ENCODE assay signal across 1 cellular context in the genomic region with DNA sequence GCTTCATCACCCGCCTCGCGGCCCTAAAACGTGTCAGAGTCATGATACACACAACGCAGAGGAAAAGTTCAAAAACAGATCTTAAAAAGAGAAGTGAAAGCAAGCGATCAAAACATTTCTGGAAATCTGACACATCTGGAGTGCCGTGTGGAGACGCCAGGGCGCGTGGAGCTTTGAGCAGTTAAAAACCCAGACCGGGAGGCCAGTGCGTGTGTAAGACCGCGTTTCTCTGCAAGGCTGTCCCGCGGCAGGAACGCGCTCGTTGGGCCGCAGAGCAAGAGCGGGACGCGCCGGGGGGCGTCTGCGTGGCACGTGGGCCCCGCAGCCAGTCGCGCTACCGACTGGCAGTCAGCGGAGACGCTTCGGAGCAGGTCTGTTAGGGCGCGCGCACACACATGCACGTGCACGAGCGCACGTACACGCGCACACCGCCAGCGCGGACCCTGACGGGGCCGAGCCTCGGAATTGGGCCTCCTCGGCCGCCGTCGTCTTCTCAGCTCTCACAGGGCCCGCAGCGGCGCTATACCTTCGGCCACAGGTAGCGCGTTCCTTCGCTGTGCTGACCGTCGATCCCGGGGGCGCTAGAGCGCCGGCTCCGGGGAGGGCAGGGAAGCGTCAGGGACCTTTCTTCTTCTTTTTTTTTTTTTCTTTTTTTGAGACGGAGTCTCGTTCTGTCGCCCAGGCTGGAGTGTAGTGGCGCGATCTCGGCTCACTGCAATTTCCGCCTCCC.
TF ChIP-seq lines count a peak whose summit lies in the region.

No MANE protein-coding gene starts in this region.

TF ChIP-seq in K562, 482 proteins besides CTCF, POLR2A, EP300 and RAD21 (continued from another document and continues in another):
- TF ChIP-seq CHD7 (IDR thresholded peaks at IDR 0.05; ENCODE audit: low read depth, low read length), result no peak
- TF ChIP-seq, protein P1, sequence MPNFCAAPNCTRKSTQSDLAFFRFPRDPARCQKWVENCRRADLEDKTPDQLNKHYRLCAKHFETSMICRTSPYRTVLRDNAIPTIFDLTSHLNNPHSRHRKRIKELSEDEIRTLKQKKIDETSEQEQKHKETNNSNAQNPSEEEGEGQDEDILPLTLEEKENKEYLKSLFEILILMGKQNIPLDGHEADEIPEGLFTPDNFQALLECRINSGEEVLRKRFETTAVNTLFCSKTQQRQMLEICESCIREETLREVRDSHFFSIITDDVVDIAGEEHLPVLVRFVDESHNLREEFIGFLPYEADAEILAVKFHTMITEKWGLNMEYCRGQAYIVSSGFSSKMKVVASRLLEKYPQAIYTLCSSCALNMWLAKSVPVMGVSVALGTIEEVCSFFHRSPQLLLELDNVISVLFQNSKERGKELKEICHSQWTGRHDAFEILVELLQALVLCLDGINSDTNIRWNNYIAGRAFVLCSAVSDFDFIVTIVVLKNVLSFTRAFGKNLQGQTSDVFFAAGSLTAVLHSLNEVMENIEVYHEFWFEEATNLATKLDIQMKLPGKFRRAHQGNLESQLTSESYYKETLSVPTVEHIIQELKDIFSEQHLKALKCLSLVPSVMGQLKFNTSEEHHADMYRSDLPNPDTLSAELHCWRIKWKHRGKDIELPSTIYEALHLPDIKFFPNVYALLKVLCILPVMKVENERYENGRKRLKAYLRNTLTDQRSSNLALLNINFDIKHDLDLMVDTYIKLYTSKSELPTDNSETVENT (CRISPR knock-in tag; IDR thresholded peaks at IDR 0.05), result no peak
- no peak for TF ChIP-seq IRF9 (tag; IDR thresholded peaks at IDR 0.05)
- no peak for TF ChIP-seq JUND (IDR thresholded peaks at IDR 0.05; ENCODE audit: borderline replicate concordance, low read depth, low read length)
- TF ChIP-seq JUND (tag; IDR thresholded peaks at IDR 0.05; ENCODE audit: borderline replicate concordance, low read depth, low read length), result peak; percentile 19; the same call in 1 of the 3 replicates
- no peak for TF ChIP-seq TCF3 (CRISPR knock-in tag; IDR thresholded peaks at IDR 0.05)
- TF ChIP-seq RBM22 (IDR thresholded peaks at IDR 0.05; ENCODE audit: low read depth, low read length, poor library complexity, severe bottlenecking), result no peak
- TF ChIP-seq, protein P2, sequence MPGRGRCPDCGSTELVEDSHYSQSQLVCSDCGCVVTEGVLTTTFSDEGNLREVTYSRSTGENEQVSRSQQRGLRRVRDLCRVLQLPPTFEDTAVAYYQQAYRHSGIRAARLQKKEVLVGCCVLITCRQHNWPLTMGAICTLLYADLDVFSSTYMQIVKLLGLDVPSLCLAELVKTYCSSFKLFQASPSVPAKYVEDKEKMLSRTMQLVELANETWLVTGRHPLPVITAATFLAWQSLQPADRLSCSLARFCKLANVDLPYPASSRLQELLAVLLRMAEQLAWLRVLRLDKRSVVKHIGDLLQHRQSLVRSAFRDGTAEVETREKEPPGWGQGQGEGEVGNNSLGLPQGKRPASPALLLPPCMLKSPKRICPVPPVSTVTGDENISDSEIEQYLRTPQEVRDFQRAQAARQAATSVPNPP (IDR thresholded peaks at IDR 0.05; ENCODE audit: borderline replicate concordance, insufficient read depth, insufficient read length), result no peak
- no peak for TF ChIP-seq PTBP1 (IDR thresholded peaks at IDR 0.05; ENCODE audit: low read depth, low read length)
- no peak for TF ChIP-seq ZKSCAN1 (IDR thresholded peaks at IDR 0.05; ENCODE audit: low read depth, low read length)
- no peak for TF ChIP-seq SMAD2 (IDR thresholded peaks at IDR 0.05; ENCODE audit: low read depth, low read length)
- no peak for TF ChIP-seq SMC3 (conservative IDR thresholded peaks at IDR 0.05; ENCODE audit: insufficient read depth, low read depth, low read length)
- TF ChIP-seq TAF7 (tag; IDR thresholded peaks at IDR 0.05), result no peak
- TF ChIP-seq, protein P3, sequence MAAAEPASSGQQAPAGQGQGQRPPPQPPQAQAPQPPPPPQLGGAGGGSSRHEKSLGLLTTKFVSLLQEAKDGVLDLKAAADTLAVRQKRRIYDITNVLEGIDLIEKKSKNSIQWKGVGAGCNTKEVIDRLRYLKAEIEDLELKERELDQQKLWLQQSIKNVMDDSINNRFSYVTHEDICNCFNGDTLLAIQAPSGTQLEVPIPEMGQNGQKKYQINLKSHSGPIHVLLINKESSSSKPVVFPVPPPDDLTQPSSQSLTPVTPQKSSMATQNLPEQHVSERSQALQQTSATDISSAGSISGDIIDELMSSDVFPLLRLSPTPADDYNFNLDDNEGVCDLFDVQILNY (CRISPR knock-in tag; IDR thresholded peaks at IDR 0.05), result no peak
- TF ChIP-seq RFX7 (CRISPR knock-in tag; IDR thresholded peaks at IDR 0.05), result no peak
- peak; percentile 63 for TF ChIP-seq ATF7 (IDR thresholded peaks at IDR 0.05)
- TF ChIP-seq NCOA4 (IDR thresholded peaks at IDR 0.05; ENCODE audit: partially characterized antibody), result no peak
- no peak for TF ChIP-seq ZNF778 (CRISPR knock-in tag; IDR thresholded peaks at IDR 0.05)
- peak; percentile 73 for TF ChIP-seq RBFOX2 (IDR thresholded peaks at IDR 0.05; ENCODE audit: low read depth, low read length)
- TF ChIP-seq, protein P4, sequence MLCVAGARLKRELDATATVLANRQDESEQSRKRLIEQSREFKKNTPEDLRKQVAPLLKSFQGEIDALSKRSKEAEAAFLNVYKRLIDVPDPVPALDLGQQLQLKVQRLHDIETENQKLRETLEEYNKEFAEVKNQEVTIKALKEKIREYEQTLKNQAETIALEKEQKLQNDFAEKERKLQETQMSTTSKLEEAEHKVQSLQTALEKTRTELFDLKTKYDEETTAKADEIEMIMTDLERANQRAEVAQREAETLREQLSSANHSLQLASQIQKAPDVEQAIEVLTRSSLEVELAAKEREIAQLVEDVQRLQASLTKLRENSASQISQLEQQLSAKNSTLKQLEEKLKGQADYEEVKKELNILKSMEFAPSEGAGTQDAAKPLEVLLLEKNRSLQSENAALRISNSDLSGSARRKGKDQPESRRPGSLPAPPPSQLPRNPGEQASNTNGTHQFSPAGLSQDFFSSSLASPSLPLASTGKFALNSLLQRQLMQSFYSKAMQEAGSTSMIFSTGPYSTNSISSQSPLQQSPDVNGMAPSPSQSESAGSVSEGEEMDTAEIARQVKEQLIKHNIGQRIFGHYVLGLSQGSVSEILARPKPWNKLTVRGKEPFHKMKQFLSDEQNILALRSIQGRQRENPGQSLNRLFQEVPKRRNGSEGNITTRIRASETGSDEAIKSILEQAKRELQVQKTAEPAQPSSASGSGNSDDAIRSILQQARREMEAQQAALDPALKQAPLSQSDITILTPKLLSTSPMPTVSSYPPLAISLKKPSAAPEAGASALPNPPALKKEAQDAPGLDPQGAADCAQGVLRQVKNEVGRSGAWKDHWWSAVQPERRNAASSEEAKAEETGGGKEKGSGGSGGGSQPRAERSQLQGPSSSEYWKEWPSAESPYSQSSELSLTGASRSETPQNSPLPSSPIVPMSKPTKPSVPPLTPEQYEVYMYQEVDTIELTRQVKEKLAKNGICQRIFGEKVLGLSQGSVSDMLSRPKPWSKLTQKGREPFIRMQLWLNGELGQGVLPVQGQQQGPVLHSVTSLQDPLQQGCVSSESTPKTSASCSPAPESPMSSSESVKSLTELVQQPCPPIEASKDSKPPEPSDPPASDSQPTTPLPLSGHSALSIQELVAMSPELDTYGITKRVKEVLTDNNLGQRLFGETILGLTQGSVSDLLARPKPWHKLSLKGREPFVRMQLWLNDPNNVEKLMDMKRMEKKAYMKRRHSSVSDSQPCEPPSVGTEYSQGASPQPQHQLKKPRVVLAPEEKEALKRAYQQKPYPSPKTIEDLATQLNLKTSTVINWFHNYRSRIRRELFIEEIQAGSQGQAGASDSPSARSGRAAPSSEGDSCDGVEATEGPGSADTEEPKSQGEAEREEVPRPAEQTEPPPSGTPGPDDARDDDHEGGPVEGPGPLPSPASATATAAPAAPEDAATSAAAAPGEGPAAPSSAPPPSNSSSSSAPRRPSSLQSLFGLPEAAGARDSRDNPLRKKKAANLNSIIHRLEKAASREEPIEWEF (CRISPR knock-in tag; IDR thresholded peaks at IDR 0.05), result peak; percentile 77; the same call in 1 of the 2 replicates
- TF ChIP-seq MEF2D (tag; conservative IDR thresholded peaks at IDR 0.05; ENCODE audit: low read depth), result no peak
- no peak for TF ChIP-seq RBM14 (IDR thresholded peaks at IDR 0.05; ENCODE audit: borderline replicate concordance, insufficient read depth, low read depth, low read length)
- TF ChIP-seq, protein P5, sequence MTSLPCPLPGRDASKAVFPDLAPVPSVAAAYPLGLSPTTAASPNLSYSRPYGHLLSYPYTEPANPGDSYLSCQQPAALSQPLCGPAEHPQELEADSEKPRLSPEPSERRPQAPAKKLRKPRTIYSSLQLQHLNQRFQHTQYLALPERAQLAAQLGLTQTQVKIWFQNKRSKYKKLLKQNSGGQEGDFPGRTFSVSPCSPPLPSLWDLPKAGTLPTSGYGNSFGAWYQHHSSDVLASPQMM (CRISPR knock-in tag; IDR thresholded peaks at IDR 0.05), result no peak
- TF ChIP-seq GATAD2B (IDR thresholded peaks at IDR 0.05; ENCODE audit: borderline replicate concordance), result no peak
